Comparison of ENCODE assay signal across 30 cellular contexts in the genomic region with DNA sequence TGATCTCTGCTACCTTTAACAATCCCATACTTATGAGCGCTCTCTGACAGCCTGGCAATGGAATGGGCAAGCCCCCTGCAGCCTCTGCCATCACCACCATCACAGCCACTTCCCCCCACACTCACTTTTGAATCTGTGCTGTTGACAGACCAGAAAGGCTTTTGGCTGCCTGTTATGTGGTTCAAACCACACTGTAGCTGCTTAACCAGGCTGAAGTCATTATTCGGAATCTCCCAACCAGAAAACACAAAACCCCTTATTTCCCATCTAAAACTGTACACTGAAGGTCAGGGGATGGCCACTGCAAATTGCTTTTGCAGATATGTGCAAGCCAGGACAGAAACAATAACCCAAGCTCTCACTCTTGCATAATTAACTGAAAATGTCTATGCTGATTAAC. TPM values are rescaled to one million over a fixed set of nuclear protein-coding genes. Genes with fewer than 3 reads are reported as not detected.
DNase-seq lines count a peak whose midpoint lies in the region; ATAC-seq, FAIRE-seq and TF ChIP-seq lines count a peak whose summit lies in the region.
"Had no signal": no experiment of that assay in that cellular context is flagged by ENCODE, and none has a peak within 500 bp of the region (broad histone marks: within the 10 kb centered on the region; RNA-seq: fewer than 3 reads in every experiment).

No MANE protein-coding gene starts in this region.

- peaks cover 9 to 88% (median 37%) of the 10 kb centered on the region in 3 donors for H3K36me3 Mint-ChIP-seq in naive thymus-derived CD8-positive, alpha-beta T cell
- peaks cover 19 to 73% (median 27%) of the 10 kb centered on the region in 3 donors for H3K36me3 Mint-ChIP-seq in CD8-positive, alpha-beta memory T cell

- H4K20me1 ChIP-seq in GM12878 (ENCODE audit: control insufficient read depth, insufficient read depth), result no peaks in the 10 kb centered on the region

- SMC1A ChIA-PET in GM12878 (lab: Charles Lee; ENCODE audit: uncharacterized antibody, unreplicated experiment), result interaction anchor here (0.9 to 2.3 kb wide), 3 partner anchors 10 to 62 kb away, joined by 3 to 10 read pairs (median 4); no protein-coding TSS in a partner anchor

- no peak for TF ChIP-seq POLR2A in GM12878 (IDR thresholded peaks at IDR 0.05; ENCODE audit: low read depth, low read length)

- H3K4me2 ChIP-seq in GM12878 (ENCODE audit: control insufficient read depth, insufficient read depth), result peak overlapping the region; percentile 19; the same call in 1 of the 2 replicates
- H3K4me2 ChIP-seq: hepatocyte had no signal

- in situ Hi-C loops in GM12878 (cut with MboI), result no loop called here

- TF ChIP-seq RAD21 in GM12878 (IDR thresholded peaks at IDR 0.05; ENCODE audit: insufficient read depth, low read depth, low read length), result no peak

- peaks cover 11 to 44% (median 20%) of the 10 kb centered on the region in 4 donors for H3K4me1 Mint-ChIP-seq in naive thymus-derived CD8-positive, alpha-beta T cell
- H3K4me1 Mint-ChIP-seq in CD8-positive, alpha-beta memory T cell, result peaks cover 18 to 35% (median 25%) of the 10 kb centered on the region in 3 donors

- H2AFZ ChIP-seq in GM12878 (ENCODE audit: control insufficient read depth, low read depth, low read length), result no peak overlapping the region
- H2AFZ ChIP-seq: hepatocyte had no signal

- intact Hi-C loops in GM12878 (cut with micrococcal nuclease; ENCODE audit: unreplicated experiment), result no loop called here
- intact Hi-C loops in psoas muscle (cut with DNase I), result no loop called here
- intact Hi-C loops in sciatic nerve (cut with DNase I), result loop anchor here (5.0 kb wide), 1 partner anchor 829 kb away; no protein-coding TSS in a partner anchor

- H3K4me1 ChIP-seq in GM12878 (ENCODE audit: control insufficient read depth, insufficient read depth, low read length) (no peaks in the 10 kb centered on the region; the same call in 1 of the 2 replicates), psoas muscle (peaks cover 8% of the 10 kb centered on the region)
- no peaks in the 10 kb centered on the region for H3K4me1 ChIP-seq in CD8-positive, alpha-beta memory T cell (ENCODE audit: insufficient read depth, low read length)
- H3K4me1 ChIP-seq: prostate gland had no signal

- H3K27me3 ChIP-seq in GM12878 (replicated peaks in 1 of 2; ENCODE audit: control insufficient read depth in 2 of 2, insufficient read depth in 2 of 2, low read length in 1 of 2) (no peaks in the 10 kb centered on the region), psoas muscle (ENCODE audit: insufficient read depth in 3 of 3, low read length in 2 of 3) (no peaks in the 10 kb centered on the region)
- no peaks in the 10 kb centered on the region for H3K27me3 ChIP-seq in CD8-positive, alpha-beta memory T cell (ENCODE audit: insufficient read depth, low read length, poor library complexity, severe bottlenecking)
- H3K27me3 ChIP-seq: hepatocyte, transverse colon had no signal

- 93% methylated on average over 2 of the region's 2 CpGs for WGBS in GM12878 (ENCODE audit: insufficient coverage, insufficient replicate concordance, low lambda C conversion rate, missing lambda C conversion rate)
- WGBS in psoas muscle, 3 donors, result 87 to 88% (median 87%) methylated on average over 2 of the region's 2 CpGs

- CTCF ChIA-PET in GM12878 (lab: Yijun Ruan, JAX), result interaction anchor here (1.4 kb wide), 1 partner anchor 10 kb away, joined by 4 read pairs; no protein-coding TSS in a partner anchor
- CTCF ChIA-PET in CD8-positive, alpha-beta memory T cell (lab: Charles Lee), result no interaction called here

- no peak for FAIRE-seq in GM12878 (lab: Jason Lieb, UNC)
- FAIRE-seq: A204.1, endometrium, frontal cortex, GM12892 had no signal

- no peak for TF ChIP-seq CTCF in GM12865 (IDR thresholded peaks at IDR 0.05; ENCODE audit: insufficient read depth, low read depth, low read length, missing control alignments)
- TF ChIP-seq CTCF in GM12878 (IDR thresholded peaks at IDR 0.05 in 2 of 3, conservative IDR thresholded peaks at IDR 0.05 in 1 of 3; ENCODE audit: control insufficient read depth in 2 of 3, extremely low read depth in 1 of 3, insufficient read depth in 1 of 3, low read depth in 3 of 3, low read length in 3 of 3), result no peak
- no peak for TF ChIP-seq CTCF in psoas muscle (IDR thresholded peaks at IDR 0.05)

- ATAC-seq in GM12878 (peak; percentile 90), psoas muscle (no peak), sciatic nerve (no peak), GM21515 (IDR thresholded peaks at IDR 0.05; ENCODE audit: unreplicated experiment) (no peak)
- peak; percentile 66 to 92 for ATAC-seq in naive thymus-derived CD8-positive, alpha-beta T cell
- ATAC-seq: activated T-helper 17 cell treated with anti-CD3 and anti-CD28 coated beads, Interleukin-2, amount 50 U/mL, for 72 hours; PC-3; Right ventricle myocardium inferior had no signal

- H3K27ac Mint-ChIP-seq in naive thymus-derived CD8-positive, alpha-beta T cell, result no peak overlapping the region
- H3K27ac Mint-ChIP-seq in CD8-positive, alpha-beta memory T cell, result peak overlapping the region in 1 of 8 donors; percentile 32
- H3K27ac Mint-ChIP-seq: activated T-helper 17 cell treated with anti-CD3 and anti-CD28 coated beads, Interleukin-2, amount 50 U/mL, for 72 hours; CD4-positive, CD25-positive, alpha-beta regulatory T cell had no signal

- no peak overlapping the region for H3K9ac ChIP-seq in GM12878 (ENCODE audit: control insufficient read depth, insufficient read depth, low read length)

- peak; percentile 44 to 68; a peak in 2 of 4 replicates for TF ChIP-seq EP300 in GM12878 (IDR thresholded peaks at IDR 0.05; ENCODE audit: borderline replicate concordance in 1 of 2, control insufficient read depth in 1 of 2, low read depth in 2 of 2, low read length in 2 of 2)

- peak overlapping the region in 2 of 10 donors; percentile 13 to 16 for H3K4me3 Mint-ChIP-seq in naive thymus-derived CD8-positive, alpha-beta T cell
- H3K4me3 Mint-ChIP-seq in CD8-positive, alpha-beta memory T cell, result no peak overlapping the region
- H3K4me3 Mint-ChIP-seq: activated T-helper 17 cell treated with anti-CD3 and anti-CD28 coated beads, Interleukin-2, amount 50 U/mL, for 72 hours; CD4-positive, CD25-positive, alpha-beta regulatory T cell had no signal

- peaks cover 0 to 16% (median 0%) of the 10 kb centered on the region in 5 donors for H3K27me3 Mint-ChIP-seq in naive thymus-derived CD8-positive, alpha-beta T cell
- peaks cover 3 to 8% of the 10 kb centered on the region in 2 donors for H3K27me3 Mint-ChIP-seq in CD8-positive, alpha-beta memory T cell
- H3K27me3 Mint-ChIP-seq: activated T-helper 17 cell treated with anti-CD3 and anti-CD28 coated beads, Interleukin-2, amount 50 U/mL, for 72 hours had no signal

- H3K79me2 ChIP-seq in GM12878 (ENCODE audit: control insufficient read depth, insufficient read depth, low read length), result no peaks in the 10 kb centered on the region

- DNase-seq in GM12865 (ENCODE audit: low read depth), result peak; percentile 45
- DNase-seq in Jurkat, Clone E6-1 (ENCODE audit: low read depth, low spot score), result peak; percentile 28
- DNase-seq in GM12878 (ENCODE audit: low read depth, low spot score), result peak; percentile 33
- peak in 4 of 10 donors; percentile 16 to 44 (median 36) for DNase-seq in naive thymus-derived CD8-positive, alpha-beta T cell
- DNase-seq in psoas muscle, result no peak
- no peak for DNase-seq in CD8-positive, alpha-beta memory T cell
- DNase-seq in sciatic nerve (ENCODE audit: low spot score), result no peak
- DNase-seq: activated CD4-positive, alpha-beta T cell treated with anti-CD3 and anti-CD28 coated beads for 48 hours; activated naive CD4-positive, alpha-beta T cell treated with anti-CD3 and anti-CD28 coated beads, Interleukin-2, amount 50 U/mL, for 16 hours; anterior cingulate cortex; CD4-positive, CD25-positive, alpha-beta regulatory T cell; central memory CD4-positive, alpha-beta T cell; IMR-90; NCI-H1048; NCI-H1694; NCI-H510A; PC-3; stimulated activated CD8-positive, alpha-beta memory T cell treated with anti-CD3 and anti-CD28 coated beads, Interleukin-4, amount 100 ng/mL, for 48 hours; transverse colon had no signal

- no peaks in the 10 kb centered on the region for H3K9me3 ChIP-seq in GM12878 (replicated peaks; ENCODE audit: control insufficient read depth, insufficient read depth, low read length)
- no peaks in the 10 kb centered on the region for H3K9me3 ChIP-seq in psoas muscle
- no peaks in the 10 kb centered on the region for H3K9me3 ChIP-seq in CD8-positive, alpha-beta memory T cell (ENCODE audit: low read length)
- H3K9me3 ChIP-seq: prostate gland, transverse colon had no signal

- H3K27ac ChIP-seq in GM12878 (ENCODE audit: control insufficient read depth, insufficient read depth) (no peak overlapping the region), psoas muscle (no peak overlapping the region)
- no peak overlapping the region for H3K27ac ChIP-seq in CD8-positive, alpha-beta memory T cell (ENCODE audit: low read depth, low read length)
- H3K27ac ChIP-seq: hepatocyte, prostate gland, skin epidermis, transverse colon, VCaP had no signal

- POLR2A ChIA-PET in GM12878 (lab: Charles Lee), result interaction anchor here (1.3 kb wide), 1 partner anchor 18 kb away, joined by 4 read pairs; no protein-coding TSS in a partner anchor
- POLR2A ChIA-PET in naive thymus-derived CD8-positive, alpha-beta T cell (lab: Charles Lee), result no interaction called here
- POLR2A ChIA-PET in CD8-positive, alpha-beta memory T cell (lab: Charles Lee), result no interaction called here

- no TSS peak for BruUV-seq in GM12878 (replicated peaks; lab: Mats Ljungman, UMichigan)

- H3K9me3 Mint-ChIP-seq in naive thymus-derived CD8-positive, alpha-beta T cell, result no peaks in the 10 kb centered on the region
- no peaks in the 10 kb centered on the region for H3K9me3 Mint-ChIP-seq in CD8-positive, alpha-beta memory T cell
- H3K9me3 Mint-ChIP-seq: activated T-helper 17 cell treated with anti-CD3 and anti-CD28 coated beads, Interleukin-2, amount 50 U/mL, for 72 hours; CD4-positive, CD25-positive, alpha-beta regulatory T cell had no signal

- RAD21 ChIA-PET in GM12878 (lab: Charles Lee; ENCODE audit: unreplicated experiment), result interaction anchor here (2.1 kb wide), 1 partner anchor 18 kb away, joined by 12 read pairs; no protein-coding TSS in a partner anchor

- H3K4me3 ChIP-seq in GM12865 (ENCODE audit: low read depth, low read length), result no peak overlapping the region
- no peak overlapping the region for H3K4me3 ChIP-seq in Jurkat, Clone E6-1 (ENCODE audit: low read length)
- no peak overlapping the region for H3K4me3 ChIP-seq in GM12878
- no peak overlapping the region for H3K4me3 ChIP-seq in psoas muscle
- no peak overlapping the region for H3K4me3 ChIP-seq in CD8-positive, alpha-beta memory T cell (ENCODE audit: low read length)
- H3K4me3 ChIP-seq: hepatocyte, prostate gland, skin epidermis, transverse colon had no signal

- H3K36me3 ChIP-seq in GM12878 (ENCODE audit: control insufficient read depth in 2 of 2, insufficient read depth in 2 of 2, low read length in 1 of 2) (peaks cover 4 to 19% of the 10 kb centered on the region in 2 experiments; a peak in 3 of 4 replicates), psoas muscle (ENCODE audit: insufficient read depth in 1 of 2, low read depth in 1 of 2) (peaks cover 0 to 45% of the 10 kb centered on the region in 2 donors)
- H3K36me3 ChIP-seq in CD8-positive, alpha-beta memory T cell (ENCODE audit: insufficient read depth, low read length), result peaks cover 25% of the 10 kb centered on the region

RNA-seq across cellular contexts. Expression of a gene that starts 35.8 kb away (rescaled TPM):
- 1.2 TPM for polyA plus RNA-seq in Jurkat, Clone E6-1 (2012; ENCODE audit: insufficient read depth, insufficient read length)
- total RNA-seq in GM12878 (2013; cell fraction: nucleolus; rRNA removed), result 8.2 and 14.4 TPM in 2 replicates
- total RNA-seq in GM12878 (2014; rRNA removed) (1.7 and 2.9 TPM in 2 replicates), GM12878 (2014; rRNA removed; fragmentation: Illumina TruSeq; extraction: Trizol) (0.92 and 1.5 TPM in 2 replicates), GM12878 (2021) (4.0 and 5.7 TPM in 2 replicates), psoas muscle (1 to 10 TPM; 3.5 to 7.5 (median 4.2) TPM), sciatic nerve (136 TPM)
- polyA plus RNA-seq in GM12878 (2011; ENCODE audit: low read depth), result 3.3 TPM
- polyA plus RNA-seq in GM12878 (2011; rRNA removed) (4.8 and 6.1 TPM in 2 replicates), GM12878 (2014; fragmentation: Illumina TruSeq; extraction: Trizol) (2.8 and 3.0 TPM in 2 replicates), GM12878 (2014; fragmentation: Nextera tagmentation; extraction: Ambion mirVana) (under 1 TPM; 0.16 to 0.48 TPM), GM12878 (2014; rRNA removed) (2.5 and 3.2 TPM in 2 replicates), GM12878 (2016; fragmentation: Nextera tagmentation; extraction: Ambion mirVana) (1 to 10 TPM; 2.3 TPM), psoas muscle (1 to 10 TPM in 2 of 3 donors, under 1 TPM in 1; 0.81 to 7.4 (median 2.1) TPM)
- 4.7 and 10.5 TPM in 2 replicates for polyA plus RNA-seq in GM12878 (2011; cell fraction: cytosol; rRNA removed)
- 19.4 TPM in 2 replicates for polyA plus RNA-seq in GM12878 (2011; cell fraction: nucleus; rRNA removed)
- 4.5 and 5.3 TPM in 2 replicates for polyA plus RNA-seq in GM12878 (2012)
- 17.5 and 21.4 TPM in 2 replicates for polyA minus RNA-seq in GM12878 (2011; rRNA and poly(A)+ RNA removed)
- polyA minus RNA-seq in GM12878 (2011; cell fraction: cytosol; rRNA and poly(A)+ RNA removed), result 9.3 and 12.0 TPM in 2 replicates
- polyA minus RNA-seq in GM12878 (2011; cell fraction: nucleus; rRNA and poly(A)+ RNA removed), result 21.4 and 38.0 TPM in 2 replicates
- 10 to 100 TPM; 47.7 to 49.6 TPM for total RNA-seq in naive thymus-derived CD8-positive, alpha-beta T cell
- 10 to 100 TPM; 10.5 to 18.1 (median 17.3) TPM for polyA plus RNA-seq in naive thymus-derived CD8-positive, alpha-beta T cell
- total RNA-seq in CD8-positive, alpha-beta memory T cell, result 1 to 10 TPM; 7.1 to 7.9 TPM
- 23.3 TPM for polyA plus RNA-seq in CD8-positive, alpha-beta memory T cell

Comparison
In these comparisons a context has a peak if more than half of its experiments do, and no peak if none do; other contexts are left out.
1. DNase-seq: peak in GM12865 (single experiment), Jurkat, Clone E6-1 (single experiment) and GM12878 (single experiment); none in psoas muscle (0 of 2), CD8-positive, alpha-beta memory T cell (0 of 5) and sciatic nerve (single experiment).
2. ATAC-seq: peak in GM12878 (single experiment) and naive thymus-derived CD8-positive, alpha-beta T cell (2 of 2); none in psoas muscle (0 of 4), sciatic nerve (single experiment) and GM21515 (single experiment).